ENCODE assay signal across 9 cellular contexts in genomic region chr20:63819224-63819917, GRCh38. TPM values are rescaled to one million over a fixed set of nuclear protein-coding genes. Genes with fewer than 3 reads are reported as not detected.
DNase-seq lines count a peak whose midpoint lies in the region; ATAC-seq, FAIRE-seq and TF ChIP-seq lines count a peak whose summit lies in the region.
"Had no signal": no experiment of that assay in that cellular context is flagged by ENCODE, and none has a peak within 500 bp of the region (broad histone marks: within the 10 kb centered on the region; RNA-seq: fewer than 3 reads in every experiment).

No MANE protein-coding gene starts in this region.

- H2AFZ ChIP-seq in ACC112 (ENCODE audit: low read length, unreplicated experiment) = no peak overlapping the region

- no peaks in the 10 kb centered on the region for H3K79me2 ChIP-seq in ACC112 (ENCODE audit: control insufficient read depth, insufficient read depth, low read length, unreplicated experiment)

- ATAC-seq in GM18520 (IDR thresholded peaks at IDR 0.05; ENCODE audit: unreplicated experiment) (no peak), GM21825 (IDR thresholded peaks at IDR 0.05; ENCODE audit: unreplicated experiment) (no peak), GM21786 (IDR thresholded peaks at IDR 0.05; ENCODE audit: unreplicated experiment) (no peak), HG03108 (IDR thresholded peaks at IDR 0.05; ENCODE audit: unreplicated experiment) (no peak)

- H3K27me3 ChIP-seq in ACC112 (ENCODE audit: insufficient read depth, low read length) (0 out of 2 replicates have a peak, but pooled peaks cover 2% of the 10 kb centered on the region), bronchial epithelial cell (ENCODE audit: control insufficient read depth, insufficient read depth, low read length) (peaks cover 3% of the 10 kb centered on the region), liver (ENCODE audit: control insufficient read depth in 4 of 4, insufficient read depth in 4 of 4, low read length in 3 of 4) (no peaks in the 10 kb centered on the region)

- peak; percentile 21 for DNase-seq in HFFc6
- DNase-seq in bronchial epithelial cell (ENCODE audit: low read depth) = no peak
- DNase-seq: NCI-H2107 had no signal

- 68% methylated on average over 24 of the region's 24 CpGs for WGBS in liver

- H3K4me1 Mint-ChIP-seq in HFFc6 (ENCODE audit: low read depth) = peaks cover 8% of the 10 kb centered on the region

- H3K4me3 ChIP-seq in ACC112 (ENCODE audit: low read depth, low read length) = peak overlapping the region; percentile 71
- no peak overlapping the region for H3K4me3 ChIP-seq in bronchial epithelial cell (ENCODE audit: low read depth, low read length)
- H3K4me3 ChIP-seq in liver (ENCODE audit: low read depth in 1 of 3, low read length in 3 of 3) = no peak overlapping the region

- peak in 1 of 2 donors; percentile 52 for TF ChIP-seq RAD21 in liver (IDR thresholded peaks at IDR 0.05)

- H3K9me3 Mint-ChIP-seq in HFFc6 = no peaks in the 10 kb centered on the region

- no peaks in the 10 kb centered on the region for H3K36me3 Mint-ChIP-seq in HFFc6 (ENCODE audit: low read depth)

- H3K27ac Mint-ChIP-seq in HFFc6 = no peak overlapping the region

- no peaks in the 10 kb centered on the region for H3K9me3 ChIP-seq in liver (ENCODE audit: control insufficient read depth in 4 of 4, low read length in 3 of 4)

- H3K4me3 Mint-ChIP-seq in HFFc6 = peak overlapping the region; percentile 81

- TF ChIP-seq CTCF in HFFc6 (IDR thresholded peaks at IDR 0.05) (peak; percentile 60), bronchial epithelial cell (IDR thresholded peaks at IDR 0.05; ENCODE audit: insufficient read depth, low read length, severe bottlenecking) (peak; percentile 28), liver (IDR thresholded peaks at IDR 0.05; ENCODE audit: low read depth, low read length, missing input control) (peak; percentile 23)

- H3K36me3 ChIP-seq in ACC112 (ENCODE audit: insufficient read depth, low read length) (no peaks in the 10 kb centered on the region), bronchial epithelial cell (ENCODE audit: control insufficient read depth, insufficient read depth, low read length) (no peaks in the 10 kb centered on the region), liver (ENCODE audit: control insufficient read depth in 4 of 4, insufficient read depth in 3 of 4, low read depth in 1 of 4, low read length in 3 of 4) (no peaks in the 10 kb centered on the region)

- no peak for FAIRE-seq in bronchial epithelial cell (lab: Jason Lieb, UNC)

- no peak overlapping the region for H3K27ac ChIP-seq in ACC112 (ENCODE audit: low read depth, low read length)
- no peak overlapping the region for H3K27ac ChIP-seq in liver (ENCODE audit: low read depth in 1 of 2, low read length in 2 of 2)

- no peaks in the 10 kb centered on the region for H3K4me1 ChIP-seq in ACC112 (ENCODE audit: control insufficient read depth, insufficient read depth, low read length, unreplicated experiment)
- peaks cover 0 to 6% (median 0%) of the 10 kb centered on the region in 4 donors for H3K4me1 ChIP-seq in liver (ENCODE audit: control insufficient read depth in 4 of 4, insufficient read depth in 4 of 4, low read length in 3 of 4)

- peaks cover 30% of the 10 kb centered on the region for H3K27me3 Mint-ChIP-seq in HFFc6 (ENCODE audit: insufficient read depth)

- no peak overlapping the region for H3K9ac ChIP-seq in liver (ENCODE audit: low read depth in 1 of 2, low read length in 2 of 2)

TF ChIP-seq in liver, 16 proteins besides CTCF, POLR2A, EP300 and RAD21:
- no peak for TF ChIP-seq ATF3 (IDR thresholded peaks at IDR 0.05)
- TF ChIP-seq ZBTB33 (IDR thresholded peaks at IDR 0.05) = no peak
TF ChIP-seq in liver: peak in this region for 0.

RNA-seq across cellular contexts. Expression of gene ZBTB46, which starts 11.7 kb away (rescaled TPM):
- total RNA-seq in HFFc6 (2021; fragmentation: NEBNext Ultra II Directional; extraction: Animal tissue kit (Norgen Biotek cat#: 25700)) = 1 to 10 TPM in 2 of 6 experiments, under 1 TPM in 4; 0.38 to 1.1 (median 0.64) TPM
- total RNA-seq in bronchial epithelial cell (0.53 and 2.0 TPM in 2 replicates), liver (10 to 100 TPM in 1 of 2 donors, 1 to 10 TPM in 1; 8.2 to 12.1 TPM)
- 1 to 10 TPM in 1 of 2 donors, under 1 TPM in 1; 0.79 to 1.2 TPM for polyA plus RNA-seq in liver

RNA-seq across cellular contexts. Expression of gene ABHD16B, which starts 41.9 kb away (rescaled TPM):
- not detected for total RNA-seq in HFFc6 (2021; fragmentation: NEBNext Ultra II Directional; extraction: Animal tissue kit (Norgen Biotek cat#: 25700))
- total RNA-seq in bronchial epithelial cell = not detected in 2 replicates
- not detected for total RNA-seq in liver
- under 1 TPM in 1 of 2 donors, not detected in 1; 0.10 TPM for polyA plus RNA-seq in liver

RNA-seq across cellular contexts. Expression of gene TPD52L2, which starts 45.7 kb away (rescaled TPM):
- 100 to 1,000 TPM; 161 to 196 (median 169) TPM for total RNA-seq in HFFc6 (2021; fragmentation: NEBNext Ultra II Directional; extraction: Animal tissue kit (Norgen Biotek cat#: 25700))
- total RNA-seq in bronchial epithelial cell (172 and 184 TPM in 2 replicates), liver (10 to 100 TPM; 25.3 to 31.2 TPM)
- polyA plus RNA-seq in liver = 10 to 100 TPM; 12.3 to 33.0 TPM
